ENCODE assay signal across 17 cellular contexts in the genomic region with DNA sequence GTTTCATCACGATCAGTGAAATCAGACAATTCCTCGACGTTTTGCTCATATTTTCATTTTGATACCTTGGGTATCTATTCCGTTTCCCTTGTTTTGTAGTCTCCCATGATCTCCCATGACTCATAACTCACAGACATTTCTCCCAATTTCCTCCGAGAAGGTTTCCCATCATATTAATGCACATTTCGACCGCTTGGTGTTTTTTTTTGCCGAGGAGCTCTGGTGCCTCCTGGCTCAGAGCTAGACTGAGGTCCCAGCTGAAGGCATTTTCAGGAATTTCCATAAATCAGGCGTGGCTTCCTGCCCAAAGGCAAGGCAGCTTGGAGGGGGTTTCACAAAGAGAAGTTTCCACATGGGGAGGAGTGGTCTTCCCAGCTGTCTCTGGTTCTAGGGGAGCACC.
"Had no signal": no experiment of that assay in that cellular context is flagged by ENCODE, and none has a peak within 500 bp of the region (broad histone marks: within the 10 kb centered on the region; RNA-seq: fewer than 3 reads in every experiment).

No MANE protein-coding gene starts in this region.

- H3K4me1 ChIP-seq: breast epithelium, prostate gland, uterus had no signal

- H3K27me3 Mint-ChIP-seq: activated naive CD8-positive, alpha-beta T cell; memory B cell had no signal

- H3K9me3 ChIP-seq: breast epithelium, prostate gland, right lobe of liver, spleen, uterus had no signal

- H3K4me3 ChIP-seq: breast epithelium, dorsolateral prefrontal cortex, prostate gland, right lobe of liver, spleen, uterus had no signal

- H3K27ac Mint-ChIP-seq: activated naive CD8-positive, alpha-beta T cell; memory B cell; natural killer cell treated with Interleukin-12 subunit alpha and Interleukin-12 subunit beta and Interleukin-15 and Interleukin-18, amount 100 ng/mL, for 72 hours had no signal

- ATAC-seq: left ventricle myocardium superior; natural killer cell treated with Interleukin-12 subunit alpha and Interleukin-12 subunit beta and Interleukin-15 and Interleukin-18, amount 100 ng/mL, for 72 hours; right lobe of liver had no signal

- H3K4me3 Mint-ChIP-seq: activated naive CD8-positive, alpha-beta T cell; memory B cell; natural killer cell treated with Interleukin-12 subunit alpha and Interleukin-12 subunit beta and Interleukin-15 and Interleukin-18, amount 100 ng/mL, for 72 hours had no signal

- H3K27ac ChIP-seq: breast epithelium, dorsolateral prefrontal cortex, prostate gland, right lobe of liver, spleen, uterus had no signal

- FAIRE-seq: kidney had no signal

- H3K36me3 Mint-ChIP-seq: activated naive CD8-positive, alpha-beta T cell; memory B cell; natural killer cell treated with Interleukin-12 subunit alpha and Interleukin-12 subunit beta and Interleukin-15 and Interleukin-18, amount 100 ng/mL, for 72 hours had no signal

- DNase-seq: activated CD4-positive, alpha-beta T cell treated with anti-CD3 and anti-CD28 coated beads, Interleukin-2, amount 50 U/mL, for 1 hour; activated CD8-positive, alpha-beta memory T cell treated with anti-CD3 and anti-CD28 coated beads for 24 hours; activated gamma-delta T cell treated with Interleukin-2 at 50 U/mL for 16 hours; amygdala; dorsolateral prefrontal cortex; hippocampal formation; kidney; left ventricle myocardium superior; nucleus accumbens; right lobe of liver; spleen; uterus had no signal

- H3K9me3 Mint-ChIP-seq: natural killer cell treated with Interleukin-12 subunit alpha and Interleukin-12 subunit beta and Interleukin-15 and Interleukin-18, amount 100 ng/mL, for 72 hours had no signal
